13 cellular contexts compared by ENCODE assay signal in genomic region chr17:10541179-10541578, GRCh38. TPM values are rescaled to one million over a fixed set of nuclear protein-coding genes. Genes with fewer than 3 reads are reported as not detected.
"Had no signal": no experiment of that assay in that cellular context is flagged by ENCODE, and none has a peak within 500 bp of the region (broad histone marks: within the 10 kb centered on the region; RNA-seq: fewer than 3 reads in every experiment).

No MANE protein-coding gene starts in this region.

RNA-seq across cellular contexts. Expression of gene MYH2, which starts 8.3 kb away (rescaled TPM):
- total RNA-seq: natural killer cell treated with Interleukin-12 subunit alpha and Interleukin-12 subunit beta and Interleukin-15 and Interleukin-18, amount 100 ng/mL, for 72 hours; osteocyte; pancreas; renal cortical epithelial cell; subcutaneous adipose tissue; thyroid gland; tibial nerve; vagina had no signal
- polyA plus RNA-seq: right cardiac atrium had no signal

RNA-seq across cellular contexts. Expression of gene MYH1, which starts 22.8 kb away (rescaled TPM):
- total RNA-seq: natural killer cell treated with Interleukin-12 subunit alpha and Interleukin-12 subunit beta and Interleukin-15 and Interleukin-18, amount 100 ng/mL, for 72 hours; neural crest cell; osteocyte; pancreas; renal cortical epithelial cell; stomach; temporal lobe; thoracic aorta; vagina had no signal
- polyA plus RNA-seq: right cardiac atrium had no signal
